1 cellular context compared by ENCODE assay signal in the genomic region with DNA sequence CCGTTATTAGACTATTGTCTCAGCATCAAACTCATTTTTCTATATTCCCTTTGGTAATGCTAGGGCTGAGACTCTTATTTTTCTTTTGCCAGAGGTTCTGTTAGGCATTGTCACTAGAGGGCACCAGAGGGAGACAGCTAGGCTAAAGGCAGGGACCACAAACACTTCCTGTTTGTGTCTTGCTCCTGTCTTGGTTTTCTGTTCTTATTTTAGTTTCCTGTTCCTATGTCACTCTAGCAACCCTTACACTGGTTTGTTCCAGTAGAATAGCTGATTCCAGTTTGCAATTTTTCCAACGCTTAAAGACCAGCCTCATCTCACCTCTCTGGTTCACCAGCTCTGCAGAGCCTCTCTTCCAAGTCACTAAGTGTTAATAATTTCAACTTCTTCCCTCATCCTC.
TF ChIP-seq lines count a peak whose summit lies in the region.

No MANE protein-coding gene starts in this region.

TF ChIP-seq in GM23338, 12 proteins besides CTCF, POLR2A, EP300 and RAD21 (continued from another document):
- TF ChIP-seq, protein P1, sequence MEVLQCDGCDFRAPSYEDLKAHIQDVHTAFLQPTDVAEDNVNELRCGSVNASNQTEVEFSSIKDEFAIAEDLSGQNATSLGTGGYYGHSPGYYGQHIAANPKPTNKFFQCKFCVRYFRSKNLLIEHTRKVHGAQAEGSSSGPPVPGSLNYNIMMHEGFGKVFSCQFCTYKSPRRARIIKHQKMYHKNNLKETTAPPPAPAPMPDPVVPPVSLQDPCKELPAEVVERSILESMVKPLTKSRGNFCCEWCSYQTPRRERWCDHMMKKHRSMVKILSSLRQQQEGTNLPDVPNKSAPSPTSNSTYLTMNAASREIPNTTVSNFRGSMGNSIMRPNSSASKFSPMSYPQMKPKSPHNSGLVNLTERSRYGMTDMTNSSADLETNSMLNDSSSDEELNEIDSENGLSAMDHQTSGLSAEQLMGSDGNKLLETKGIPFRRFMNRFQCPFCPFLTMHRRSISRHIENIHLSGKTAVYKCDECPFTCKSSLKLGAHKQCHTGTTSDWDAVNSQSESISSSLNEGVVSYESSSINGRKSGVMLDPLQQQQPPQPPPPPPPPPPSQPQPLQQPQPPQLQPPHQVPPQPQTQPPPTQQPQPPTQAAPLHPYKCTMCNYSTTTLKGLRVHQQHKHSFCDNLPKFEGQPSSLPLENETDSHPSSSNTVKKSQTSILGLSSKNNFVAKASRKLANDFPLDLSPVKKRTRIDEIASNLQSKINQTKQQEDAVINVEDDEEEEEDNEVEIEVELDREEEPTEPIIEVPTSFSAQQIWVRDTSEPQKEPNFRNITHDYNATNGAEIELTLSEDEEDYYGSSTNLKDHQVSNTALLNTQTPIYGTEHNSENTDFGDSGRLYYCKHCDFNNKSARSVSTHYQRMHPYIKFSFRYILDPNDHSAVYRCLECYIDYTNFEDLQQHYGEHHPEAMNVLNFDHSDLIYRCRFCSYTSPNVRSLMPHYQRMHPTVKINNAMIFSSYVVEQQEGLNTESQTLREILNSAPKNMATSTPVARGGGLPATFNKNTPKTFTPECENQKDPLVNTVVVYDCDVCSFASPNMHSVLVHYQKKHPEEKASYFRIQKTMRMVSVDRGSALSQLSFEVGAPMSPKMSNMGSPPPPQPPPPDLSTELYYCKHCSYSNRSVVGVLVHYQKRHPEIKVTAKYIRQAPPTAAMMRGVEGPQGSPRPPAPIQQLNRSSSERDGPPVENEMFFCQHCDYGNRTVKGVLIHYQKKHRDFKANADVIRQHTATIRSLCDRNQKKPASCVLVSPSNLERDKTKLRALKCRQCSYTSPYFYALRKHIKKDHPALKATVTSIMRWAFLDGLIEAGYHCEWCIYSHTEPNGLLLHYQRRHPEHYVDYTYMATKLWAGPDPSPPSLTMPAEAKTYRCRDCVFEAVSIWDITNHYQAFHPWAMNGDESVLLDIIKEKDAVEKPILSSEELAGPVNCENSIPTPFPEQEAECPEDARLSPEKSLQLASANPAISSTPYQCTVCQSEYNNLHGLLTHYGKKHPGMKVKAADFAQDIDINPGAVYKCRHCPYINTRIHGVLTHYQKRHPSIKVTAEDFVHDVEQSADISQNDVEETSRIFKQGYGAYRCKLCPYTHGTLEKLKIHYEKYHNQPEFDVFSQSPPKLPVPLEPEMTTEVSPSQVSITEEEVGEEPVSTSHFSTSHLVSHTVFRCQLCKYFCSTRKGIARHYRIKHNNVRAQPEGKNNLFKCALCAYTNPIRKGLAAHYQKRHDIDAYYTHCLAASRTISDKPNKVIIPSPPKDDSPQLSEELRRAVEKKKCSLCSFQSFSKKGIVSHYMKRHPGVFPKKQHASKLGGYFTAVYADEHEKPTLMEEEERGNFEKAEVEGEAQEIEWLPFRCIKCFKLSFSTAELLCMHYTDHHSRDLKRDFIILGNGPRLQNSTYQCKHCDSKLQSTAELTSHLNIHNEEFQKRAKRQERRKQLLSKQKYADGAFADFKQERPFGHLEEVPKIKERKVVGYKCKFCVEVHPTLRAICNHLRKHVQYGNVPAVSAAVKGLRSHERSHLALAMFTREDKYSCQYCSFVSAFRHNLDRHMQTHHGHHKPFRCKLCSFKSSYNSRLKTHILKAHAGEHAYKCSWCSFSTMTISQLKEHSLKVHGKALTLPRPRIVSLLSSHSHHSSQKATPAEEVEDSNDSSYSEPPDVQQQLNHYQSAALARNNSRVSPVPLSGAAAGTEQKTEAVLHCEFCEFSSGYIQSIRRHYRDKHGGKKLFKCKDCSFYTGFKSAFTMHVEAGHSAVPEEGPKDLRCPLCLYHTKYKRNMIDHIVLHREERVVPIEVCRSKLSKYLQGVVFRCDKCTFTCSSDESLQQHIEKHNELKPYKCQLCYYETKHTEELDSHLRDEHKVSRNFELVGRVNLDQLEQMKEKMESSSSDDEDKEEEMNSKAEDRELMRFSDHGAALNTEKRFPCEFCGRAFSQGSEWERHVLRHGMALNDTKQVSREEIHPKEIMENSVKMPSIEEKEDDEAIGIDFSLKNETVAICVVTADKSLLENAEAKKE (CRISPR knock-in tag; IDR thresholded peaks at IDR 0.05) = no peak
- no peak for TF ChIP-seq ZNF114 (CRISPR knock-in tag; IDR thresholded peaks at IDR 0.05)
